In genomic region chr7:37942934-37943610, GRCh38 we compare ENCODE assay signal across 8 cellular contexts. TPM values are rescaled to one million over a fixed set of nuclear protein-coding genes. Genes with fewer than 3 reads are reported as not detected.
A peak's percentile ranks its signal among the peaks of the same experiment; 100 is the strongest.
DNase-seq lines count a peak whose midpoint lies in the region; ATAC-seq, FAIRE-seq and TF ChIP-seq lines count a peak whose summit lies in the region.

No MANE protein-coding gene starts in this region.

- H3K9me2 ChIP-seq in GM23338 (ENCODE audit: insufficient read depth), result no peaks in the 10 kb centered on the region

- peaks cover 7% of the 10 kb centered on the region; the same call in 2 of the 3 replicates for H3K4me1 Mint-ChIP-seq in GM23338

- H3K36me3 Mint-ChIP-seq in GM23338 (ENCODE audit: low read depth), result no peaks in the 10 kb centered on the region; the same call in 2 of the 3 replicates

- H3K9me3 Mint-ChIP-seq in GM23338, result peaks cover 2% of the 10 kb centered on the region; the same call in 2 of the 3 replicates

- no TSS peak for BruUV-seq in K562 (replicated peaks; lab: Mats Ljungman, UMichigan)

- H3K36me3 ChIP-seq in GM23338 (ENCODE audit: insufficient read depth), result no peaks in the 10 kb centered on the region
- no peaks in the 10 kb centered on the region for H3K36me3 ChIP-seq in K562 (ENCODE audit: control insufficient read depth, insufficient read depth, low read length)
- no peaks in the 10 kb centered on the region for H3K36me3 ChIP-seq in small intestine (ENCODE audit: control insufficient read depth in 2 of 2, insufficient read depth in 2 of 2, low read length in 2 of 2)

- H2AFZ ChIP-seq in GM23338 (no peak overlapping the region), K562 (ENCODE audit: low read depth, low read length) (peak overlapping the region; percentile 72)

- no peak for TF ChIP-seq RAD21 in K562 (CRISPR knock-in tag; conservative IDR thresholded peaks at IDR 0.05 in 1 of 2, IDR thresholded peaks at IDR 0.05 in 1 of 2)

- H3K9me3 ChIP-seq in K562 (replicated peaks; ENCODE audit: control insufficient read depth, insufficient read depth, low read depth, low read length) (no peaks in the 10 kb centered on the region), small intestine (ENCODE audit: control insufficient read depth, low read depth) (no peaks in the 10 kb centered on the region)

- TF ChIP-seq POLR2A in K562 (conservative IDR thresholded peaks at IDR 0.05), result no peak

- H3K27me3 ChIP-seq in GM23338 (ENCODE audit: insufficient read depth) (no peaks in the 10 kb centered on the region), K562 (ENCODE audit: control insufficient read depth in 2 of 2, insufficient read depth in 2 of 2, low read length in 2 of 2) (no peaks in the 10 kb centered on the region; a peak in 1 of 5 replicates), small intestine (ENCODE audit: control insufficient read depth in 2 of 2, insufficient read depth in 2 of 2, low read length in 2 of 2) (no peaks in the 10 kb centered on the region)

- ATAC-seq in GM23338 (peak; percentile 98), K562 (peak; percentile 56), GM19467 (IDR thresholded peaks at IDR 0.05; ENCODE audit: unreplicated experiment) (no peak)

- H3K4me2 ChIP-seq in GM23338 (no peak overlapping the region), K562 (ENCODE audit: insufficient read depth, low read length) (no peak overlapping the region)

- peak; percentile 70 for DNase-seq in GM23338 (ENCODE audit: low spot score)
- no peak for DNase-seq in K562 (ENCODE audit: extremely low read depth in 1 of 4, low spot score in 3 of 4)
- DNase-seq in iPS-NIHi7 (ENCODE audit: extremely low spot score), result peak; percentile 63
- peak; percentile 99 for DNase-seq in small intestine
- DNase-seq in activated effector memory CD4-positive, alpha-beta T cell treated with anti-CD3 and anti-CD28 coated beads, Interleukin-2, amount 50 U/mL, for 16 hours, result no peak
- DNase-seq in GM10266 (ENCODE audit: extremely low spot score), result no peak
- no peak for DNase-seq in HUDEP-2 (lab: John Stamatoyannopoulos, UW; ENCODE audit: unreplicated experiment in 76 of 76)

- H3K4me3 Mint-ChIP-seq in GM23338, result no peak overlapping the region

- no peaks in the 10 kb centered on the region for H3K9me1 ChIP-seq in K562 (ENCODE audit: control insufficient read depth, insufficient read depth, low read length)

- H4K20me1 ChIP-seq in GM23338 (replicated peaks; ENCODE audit: insufficient read depth) (no peaks in the 10 kb centered on the region), K562 (replicated peaks; ENCODE audit: control insufficient read depth, insufficient read depth, low read length) (no peaks in the 10 kb centered on the region)

- no peak overlapping the region for H3K27ac ChIP-seq in GM23338 (ENCODE audit: low read depth)
- H3K27ac ChIP-seq in K562 (ENCODE audit: extremely low read depth, low read depth, low read length), result no peak overlapping the region
- peak overlapping the region; percentile 51 to 55 for H3K27ac ChIP-seq in small intestine (ENCODE audit: low read depth in 1 of 2, low read length in 1 of 2)

- in situ Hi-C loops in K562 (cut with MboI), result no loop called here

- no peaks in the 10 kb centered on the region for H3K79me2 ChIP-seq in GM23338 (replicated peaks; ENCODE audit: insufficient read depth)
- no peaks in the 10 kb centered on the region for H3K79me2 ChIP-seq in K562 (ENCODE audit: control insufficient read depth, insufficient read depth, low read length)

- no peaks in the 10 kb centered on the region for H3K27me3 Mint-ChIP-seq in GM23338 (ENCODE audit: insufficient read depth, low read depth, poor library complexity)

- CTCF ChIA-PET in K562 (lab: Yijun Ruan, JAX; ENCODE audit: low intra/inter-chr PET ratio), result no interaction called here

- no peak for TF ChIP-seq EP300 in K562 (IDR thresholded peaks at IDR 0.05; ENCODE audit: low read length)

- intact Hi-C loops in K562 (cut with micrococcal nuclease), result no loop called here

- peak overlapping the region in 1 of 2 experiments; percentile 63; a peak in 2 of 4 replicates for H3K9ac ChIP-seq in K562 (ENCODE audit: insufficient read depth in 1 of 2, low read depth in 2 of 2, low read length in 2 of 2)

- H3K4me1 ChIP-seq in GM23338 (ENCODE audit: insufficient read depth) (peaks cover 5% of the 10 kb centered on the region; the same call in 1 of the 2 replicates), K562 (replicated peaks in 1 of 2; ENCODE audit: control insufficient read depth in 2 of 2, insufficient read depth in 2 of 2, low read length in 2 of 2) (peaks cover 0 to 5% of the 10 kb centered on the region in 2 experiments; a peak in 2 of 5 replicates), small intestine (ENCODE audit: control insufficient read depth in 2 of 2, insufficient read depth in 1 of 2, low read depth in 1 of 2, low read length in 1 of 2) (peaks cover 3 to 5% of the 10 kb centered on the region in 2 donors)

- H3K4me3 ChIP-seq in GM23338 (no peak overlapping the region), K562 (no peak overlapping the region), small intestine (ENCODE audit: low read depth in 1 of 2, low read length in 2 of 2) (no peak overlapping the region)

- POLR2A ChIA-PET in K562 (lab: Yijun Ruan, JAX), result no interaction called here

- no peaks in the 10 kb centered on the region for H3F3A ChIP-seq in GM23338 (replicated peaks; ENCODE audit: low read depth)

- no peak overlapping the region for H3K27ac Mint-ChIP-seq in GM23338

- TF ChIP-seq CTCF in GM23338 (conservative IDR thresholded peaks at IDR 0.05; ENCODE audit: low read depth in 2 of 2) (no peak), K562 (IDR thresholded peaks at IDR 0.05 in 2 of 3, conservative IDR thresholded peaks at IDR 0.05 in 1 of 3; ENCODE audit: insufficient read depth in 2 of 3, low read depth in 1 of 3, low read length in 3 of 3) (no peak), GM10266 (IDR thresholded peaks at IDR 0.05; ENCODE audit: control insufficient read depth, insufficient read depth, low read depth, missing control alignments) (no peak)

- WGBS in K562 (ENCODE audit: insufficient coverage, low coverage, missing lambda C conversion rate), result 25% methylated on average over 12 of the region's 12 CpGs
- WGBS in small intestine, 3 donors, result 15 to 41% (median 28%) methylated on average over 12 of the region's 12 CpGs

- FAIRE-seq in K562 (lab: Jason Lieb, UNC) (no peak), small intestine (lab: Jason Lieb, UNC) (no peak)

TF ChIP-seq in GM23338, 12 proteins besides CTCF, POLR2A, EP300 and RAD21 (continues in another document):
- no peak for TF ChIP-seq EZH2 (IDR thresholded peaks at IDR 0.05; ENCODE audit: low read depth, unreplicated experiment)
- TF ChIP-seq NANOG (IDR thresholded peaks at IDR 0.05; ENCODE audit: borderline replicate concordance), result no peak
- no peak for TF ChIP-seq ZNF114 (CRISPR knock-in tag; IDR thresholded peaks at IDR 0.05)
- no peak for TF ChIP-seq POLR2AphosphoS5 (IDR thresholded peaks at IDR 0.05; ENCODE audit: low read depth)

TF ChIP-seq in K562, 482 proteins besides CTCF, POLR2A, EP300 and RAD21 (continues in another document):
- TF ChIP-seq ZNF23 (CRISPR knock-in tag; IDR thresholded peaks at IDR 0.05) (no peak), ZNF668 (CRISPR knock-in tag; IDR thresholded peaks at IDR 0.05) (no peak), NR2C1 (IDR thresholded peaks at IDR 0.05) (no peak), NR2C1 (tag; IDR thresholded peaks at IDR 0.05) (no peak)

RNA-seq across cellular contexts. Expression of gene EPDR1, which starts 22.6 kb away (rescaled TPM):
- total RNA-seq in GM23338 (2014; rRNA removed; shearing (Covaris generic)), result 9.5 and 13.8 TPM in 2 replicates
- polyA plus RNA-seq in GM23338 (2016; fragmentation: Nextera tagmentation; extraction: Ambion mirVana) (3.6 and 4.4 TPM in 2 replicates), K562 (2011; rRNA removed) (not detected in 2 replicates), K562 (2014; fragmentation: Illumina TruSeq; extraction: Trizol) (not detected in 2 replicates), K562 (2014; fragmentation: Nextera tagmentation; extraction: Ambion mirVana) (under 1 TPM in 1 of 2 experiments, not detected in 1; 0.01 TPM), K562 (2014; rRNA removed) (not detected in 2 replicates), small intestine (10 to 100 TPM in 2 of 3 donors, 1 to 10 TPM in 1; 8.5 to 20.3 (median 13.6) TPM)
- not detected in 2 replicates for total RNA-seq in K562 (2011; cell fraction: chromatin; rRNA removed; ENCODE audit: low replicate concordance)
- total RNA-seq in K562 (2011; cell fraction: nucleolus; rRNA removed), result not detected in 2 replicates
- not detected in 2 replicates for total RNA-seq in K562 (2011; cell fraction: nucleoplasm; rRNA removed)
- total RNA-seq in K562 (2014; rRNA removed) (not detected in 2 replicates), K562 (2014; rRNA removed; fragmentation: Illumina TruSeq; extraction: Trizol) (not detected in 2 replicates), K562 (2015; rRNA removed; fragmentation: Illumina TruSeq; extraction: Trizol) (not detected in 2 replicates), K562 (2021) (0.11 and 0.22 TPM in 2 replicates)
- polyA plus RNA-seq in K562 (2011; cell fraction: cytosol; rRNA removed), result not detected in 2 replicates
- polyA plus RNA-seq in K562 (2011; cell fraction: nucleus; rRNA removed), result not detected in 2 replicates
- not detected in 2 replicates for polyA plus RNA-seq in K562 (2012)
- not detected in 2 replicates for polyA minus RNA-seq in K562 (2011; rRNA and poly(A)+ RNA removed)
- not detected in 2 replicates for polyA minus RNA-seq in K562 (2011; cell fraction: cytosol; rRNA and poly(A)+ RNA removed)
- not detected in 2 replicates for polyA minus RNA-seq in K562 (2011; cell fraction: nucleus; rRNA and poly(A)+ RNA removed)

RNA-seq across cellular contexts. Expression of gene SFRP4, which starts 26.5 kb away (rescaled TPM):
- not detected in 2 replicates for total RNA-seq in GM23338 (2014; rRNA removed; shearing (Covaris generic))
- polyA plus RNA-seq in GM23338 (2016; fragmentation: Nextera tagmentation; extraction: Ambion mirVana) (not detected in 2 replicates), K562 (2011; rRNA removed) (not detected in 2 replicates), K562 (2014; fragmentation: Illumina TruSeq; extraction: Trizol) (not detected in 2 replicates), K562 (2014; fragmentation: Nextera tagmentation; extraction: Ambion mirVana) (not detected), K562 (2014; rRNA removed) (0.05 TPM in 1 of 2 replicates, not detected in the other), small intestine (under 1 TPM in 1 of 3 donors, not detected in 2; 0.36 TPM)
- total RNA-seq in K562 (2011; cell fraction: chromatin; rRNA removed; ENCODE audit: low replicate concordance), result not detected in 2 replicates
- not detected in 2 replicates for total RNA-seq in K562 (2011; cell fraction: nucleolus; rRNA removed)
- total RNA-seq in K562 (2011; cell fraction: nucleoplasm; rRNA removed), result not detected in 2 replicates
- total RNA-seq in K562 (2014; rRNA removed) (not detected in 2 replicates), K562 (2014; rRNA removed; fragmentation: Illumina TruSeq; extraction: Trizol) (not detected in 2 replicates), K562 (2015; rRNA removed; fragmentation: Illumina TruSeq; extraction: Trizol) (not detected in 2 replicates), K562 (2021) (not detected in 2 replicates)
- polyA plus RNA-seq in K562 (2011; cell fraction: cytosol; rRNA removed), result not detected in 2 replicates
- not detected in 2 replicates for polyA plus RNA-seq in K562 (2011; cell fraction: nucleus; rRNA removed)
- not detected in 2 replicates for polyA plus RNA-seq in K562 (2012)
- not detected in 2 replicates for polyA minus RNA-seq in K562 (2011; rRNA and poly(A)+ RNA removed)
- polyA minus RNA-seq in K562 (2011; cell fraction: cytosol; rRNA and poly(A)+ RNA removed), result not detected in 2 replicates
- polyA minus RNA-seq in K562 (2011; cell fraction: nucleus; rRNA and poly(A)+ RNA removed), result not detected in 2 replicates

Comparison
In these comparisons a context has a peak if more than half of its experiments do, and no peak if none do; other contexts are left out.
1. DNase-seq: peak in GM23338 (single experiment), iPS-NIHi7 (single experiment) and small intestine (single experiment); none in K562 (0 of 4), activated effector memory CD4-positive, alpha-beta T cell treated with anti-CD3 and anti-CD28 coated beads, Interleukin-2, amount 50 U/mL, for 16 hours (single experiment), GM10266 (single experiment) and HUDEP-2 (0 of 76).
2. H3K27ac ChIP-seq: peak in small intestine (2 of 2); none in GM23338 (single experiment) and K562 (single experiment).